ENCODE assay signal across 8 cellular contexts in genomic region chr3:57951106-57951882, GRCh38. TPM values are rescaled to one million over a fixed set of nuclear protein-coding genes. Genes with fewer than 3 reads are reported as not detected.
DNase-seq lines count a peak whose midpoint lies in the region; ATAC-seq, FAIRE-seq and TF ChIP-seq lines count a peak whose summit lies in the region.

No MANE protein-coding gene starts in this region.

- no peaks in the 10 kb centered on the region for H3K79me2 ChIP-seq in astrocyte (ENCODE audit: insufficient read depth, low read length)

- H3K9me3 ChIP-seq in HUES6 (ENCODE audit: control insufficient read depth, insufficient read depth, low read depth, low read length) (no peaks in the 10 kb centered on the region), astrocyte (ENCODE audit: insufficient read depth, low read depth, low read length) (no peaks in the 10 kb centered on the region), iPS-20b (ENCODE audit: insufficient read depth, low read depth, low read length) (no peaks in the 10 kb centered on the region), skeletal muscle tissue (ENCODE audit: control insufficient read depth in 3 of 3, low read length in 3 of 3) (no peaks in the 10 kb centered on the region)

- H3K27ac Mint-ChIP-seq in astrocyte (ENCODE audit: unreplicated experiment): peak overlapping the region; percentile 97

- H4K20me1 ChIP-seq in astrocyte (ENCODE audit: insufficient read depth, low read length): no peaks in the 10 kb centered on the region

- H3K4me3 ChIP-seq in HUES6 (ENCODE audit: low read depth, low read length): no peak overlapping the region
- no peak overlapping the region for H3K4me3 ChIP-seq in astrocyte (ENCODE audit: insufficient read depth, low read depth, low read length)
- no peak overlapping the region for H3K4me3 ChIP-seq in iPS-20b (ENCODE audit: low read length)
- H3K4me3 ChIP-seq in skeletal muscle tissue (ENCODE audit: low read length in 3 of 3): peak overlapping the region in 1 of 3 donors; percentile 20

- ATAC-seq in GM21526 (IDR thresholded peaks at IDR 0.05; ENCODE audit: low FRiP score, unreplicated experiment): no peak
- no peak for ATAC-seq in HG03432 (IDR thresholded peaks at IDR 0.05; ENCODE audit: unreplicated experiment)

- peak; percentile 70 for FAIRE-seq in astrocyte (lab: Jason Lieb, UNC)

- H3K4me3 Mint-ChIP-seq in astrocyte (ENCODE audit: unreplicated experiment): no peak overlapping the region

- H3K9me3 Mint-ChIP-seq in astrocyte (ENCODE audit: unreplicated experiment): no peaks in the 10 kb centered on the region

- peak overlapping the region; percentile 19 for H2AFZ ChIP-seq in astrocyte (ENCODE audit: low read depth, low read length)

- H3K36me3 Mint-ChIP-seq in astrocyte (ENCODE audit: low read depth, unreplicated experiment): no peaks in the 10 kb centered on the region

- TF ChIP-seq CTCF in 22Rv1 (IDR thresholded peaks at IDR 0.05) (no peak), astrocyte (IDR thresholded peaks at IDR 0.05; ENCODE audit: insufficient read depth, low read depth, low read length) (no peak)

- peak overlapping the region; percentile 62 for H3K4me2 ChIP-seq in astrocyte (ENCODE audit: low read length)

- DNase-seq in astrocyte (ENCODE audit: low read depth) (peak; percentile 85), D341Med (ENCODE audit: low spot score) (no peak)

- H3K27me3 Mint-ChIP-seq in astrocyte (ENCODE audit: low read depth, unreplicated experiment): no peaks in the 10 kb centered on the region

- H3K27ac ChIP-seq in 22Rv1 (peak overlapping the region; percentile 51), HUES6 (ENCODE audit: low read depth, low read length) (peak overlapping the region; percentile 45; the same call in 1 of the 2 replicates), astrocyte (ENCODE audit: low read depth, low read length) (peak overlapping the region; percentile 80), iPS-20b (ENCODE audit: low read length) (no peak overlapping the region), skeletal muscle tissue (ENCODE audit: low read depth, low read length) (peak overlapping the region; percentile 83)

- H3K9ac ChIP-seq in HUES6 (ENCODE audit: low read length) (peak overlapping the region; percentile 59), astrocyte (ENCODE audit: low read length) (peak overlapping the region; percentile 61), iPS-20b (ENCODE audit: low read depth, low read length) (peak overlapping the region; percentile 70; the same call in 1 of the 2 replicates), skeletal muscle tissue (ENCODE audit: low read depth in 1 of 3, low read length in 3 of 3) (peak overlapping the region; percentile 8 to 66 (median 52))

- H3K4me1 ChIP-seq in HUES6 (ENCODE audit: control insufficient read depth, insufficient read depth, low read length) (peaks cover 33% of the 10 kb centered on the region), astrocyte (ENCODE audit: insufficient read depth, low read length) (peaks cover 41% of the 10 kb centered on the region), iPS-20b (ENCODE audit: insufficient read depth, low read length) (peaks cover 24% of the 10 kb centered on the region), skeletal muscle tissue (ENCODE audit: control insufficient read depth in 3 of 3, insufficient read depth in 3 of 3, low read length in 3 of 3) (peaks cover 17 to 30% (median 27%) of the 10 kb centered on the region in 3 donors)

- H3K36me3 ChIP-seq in HUES6 (ENCODE audit: control insufficient read depth, insufficient read depth, low read length) (no peaks in the 10 kb centered on the region), astrocyte (ENCODE audit: insufficient read depth, low read length) (no peaks in the 10 kb centered on the region), iPS-20b (ENCODE audit: insufficient read depth, low read depth, low read length) (no peaks in the 10 kb centered on the region), skeletal muscle tissue (ENCODE audit: control insufficient read depth in 3 of 3, insufficient read depth in 3 of 3, low read length in 3 of 3) (no peaks in the 10 kb centered on the region)

- peaks cover 39% of the 10 kb centered on the region for H3K4me1 Mint-ChIP-seq in astrocyte (ENCODE audit: low read depth, unreplicated experiment)

- no peaks in the 10 kb centered on the region for H3K27me3 ChIP-seq in HUES6 (ENCODE audit: control insufficient read depth, insufficient read depth, low read length)
- no peaks in the 10 kb centered on the region for H3K27me3 ChIP-seq in astrocyte (ENCODE audit: insufficient read depth, low read length)
- H3K27me3 ChIP-seq in iPS-20b (ENCODE audit: insufficient read depth, low read length): no peaks in the 10 kb centered on the region
- H3K27me3 ChIP-seq in skeletal muscle tissue (ENCODE audit: control insufficient read depth in 3 of 3, insufficient read depth in 3 of 3, low read length in 3 of 3): no peaks in the 10 kb centered on the region

RNA-seq across cellular contexts. Expression of gene FLNB, which starts 56.9 kb away (rescaled TPM):
- total RNA-seq in astrocyte: 434 and 521 TPM in 2 replicates
- total RNA-seq in skeletal muscle tissue: 80.9 TPM
